In genomic region chr13:33722216-33722900, GRCh38 we compare ENCODE assay signal across 2 cellular contexts.
TF ChIP-seq lines count a peak whose summit lies in the region.

No MANE protein-coding gene starts in this region.

TF ChIP-seq in SK-N-SH treated with all-trans-retinoic acid at 6 μM for 48 hours, 23 proteins besides CTCF, POLR2A, EP300 and RAD21 (continued from another document):
- no peak for TF ChIP-seq CREB5 (CRISPR knock-in tag; IDR thresholded peaks at IDR 0.05; ENCODE audit: low read depth)

TF ChIP-seq in GM23338, 12 proteins besides CTCF, POLR2A, EP300 and RAD21 (continued from another document):
- no peak for TF ChIP-seq ZNF462 (CRISPR knock-in tag; IDR thresholded peaks at IDR 0.05)
- TF ChIP-seq EZH2 (IDR thresholded peaks at IDR 0.05; ENCODE audit: low read depth, unreplicated experiment), result no peak
- TF ChIP-seq ZNF331 (CRISPR knock-in tag; IDR thresholded peaks at IDR 0.05; ENCODE audit: low read depth), result no peak
